In genomic region chr2:234291765-234292204, GRCh38 we compare ENCODE assay signal across 8 cellular contexts.
A peak's percentile ranks its signal among the peaks of the same experiment; 100 is the strongest.
DNase-seq lines count a peak whose midpoint lies in the region; ATAC-seq and TF ChIP-seq lines count a peak whose summit lies in the region.

No MANE protein-coding gene starts in this region.

- H3F3A ChIP-seq in OCI-LY1 (ENCODE audit: insufficient read depth, low read length): no peaks in the 10 kb centered on the region

- H3K4me3 Mint-ChIP-seq in activated T-cell treated with anti-CD3 and anti-CD28 coated beads, Interleukin-2, amount 50 U/mL, for 24 hours: peak overlapping the region; percentile 59
- H3K4me3 Mint-ChIP-seq in progenitor cell of endocrine pancreas (ENCODE audit: low read depth): peak overlapping the region; percentile 17

- no peak overlapping the region for H2AFZ ChIP-seq in OCI-LY1 (ENCODE audit: low read length)

- no peaks in the 10 kb centered on the region for H3K27me3 ChIP-seq in OCI-LY1 (ENCODE audit: insufficient read depth, low read length)

- no peak for DNase-seq in activated T-cell treated with anti-CD3 and anti-CD28 coated beads, Interleukin-2, amount 50 U/mL, for 24 hours
- DNase-seq in activated T-cell treated with anti-CD3 and anti-CD28 coated beads for 4 hours (no peak), dermis blood vessel endothelial cell (peak; percentile 89), progenitor cell of endocrine pancreas (ENCODE audit: low spot score, unreplicated experiment) (no peak), NCI-H1436 treated with DMSO at 0.1 percent for 48 hours (lab: John Stamatoyannopoulos, UW) (no peak), anterior cingulate cortex (lab: John Stamatoyannopoulos, UW) (no peak)

- peak overlapping the region; percentile 97 for H3K27ac Mint-ChIP-seq in activated T-cell treated with anti-CD3 and anti-CD28 coated beads, Interleukin-2, amount 50 U/mL, for 24 hours
- peak overlapping the region; percentile 82 for H3K27ac Mint-ChIP-seq in progenitor cell of endocrine pancreas

- peaks cover 65% of the 10 kb centered on the region for H3K4me1 ChIP-seq in OCI-LY1 (ENCODE audit: insufficient read depth, low read length, severe bottlenecking)

- no peaks in the 10 kb centered on the region for H4K20me1 ChIP-seq in OCI-LY1 (ENCODE audit: insufficient read depth, low read length)

- no peaks in the 10 kb centered on the region for H3K9me3 ChIP-seq in OCI-LY1 (ENCODE audit: low read length)

- H3K27ac ChIP-seq in OCI-LY1 (ENCODE audit: low read depth, low read length, poor library complexity, severe bottlenecking): peak overlapping the region; percentile 96

- no peaks in the 10 kb centered on the region for H3K79me2 ChIP-seq in OCI-LY1 (ENCODE audit: insufficient read depth, low read length)

- peak; percentile 24 for ATAC-seq in HG03175 (IDR thresholded peaks at IDR 0.05; ENCODE audit: unreplicated experiment)

- TF ChIP-seq CTCF in OCI-LY1 (IDR thresholded peaks at IDR 0.05; ENCODE audit: low read length) (no peak), progenitor cell of endocrine pancreas (IDR thresholded peaks at IDR 0.05; ENCODE audit: unreplicated experiment) (no peak)

- no peaks in the 10 kb centered on the region for H3K36me3 Mint-ChIP-seq in activated T-cell treated with anti-CD3 and anti-CD28 coated beads, Interleukin-2, amount 50 U/mL, for 24 hours (ENCODE audit: low read depth)
- no peaks in the 10 kb centered on the region for H3K36me3 Mint-ChIP-seq in progenitor cell of endocrine pancreas (ENCODE audit: insufficient read depth)

- H3K4me2 ChIP-seq in OCI-LY1 (ENCODE audit: low read length): peak overlapping the region; percentile 46

- H3K36me3 ChIP-seq in OCI-LY1 (ENCODE audit: insufficient read depth, low read length): no peaks in the 10 kb centered on the region

- H3K9me2 ChIP-seq in OCI-LY1 (ENCODE audit: low read depth, low read length): no peaks in the 10 kb centered on the region

- H3K4me3 ChIP-seq in OCI-LY1 (ENCODE audit: low read depth, low read length, poor library complexity, severe bottlenecking): no peak overlapping the region

- H3K9me3 Mint-ChIP-seq in activated T-cell treated with anti-CD3 and anti-CD28 coated beads, Interleukin-2, amount 50 U/mL, for 24 hours: no peaks in the 10 kb centered on the region
- no peaks in the 10 kb centered on the region for H3K9me3 Mint-ChIP-seq in progenitor cell of endocrine pancreas (ENCODE audit: low read depth)

- peak overlapping the region; percentile 48; the same call in 1 of the 2 replicates for H3K9ac ChIP-seq in OCI-LY1 (ENCODE audit: low read length)

- H3K4me1 Mint-ChIP-seq in activated T-cell treated with anti-CD3 and anti-CD28 coated beads, Interleukin-2, amount 50 U/mL, for 24 hours (ENCODE audit: low read depth): peaks cover 90% of the 10 kb centered on the region
- peaks cover 20% of the 10 kb centered on the region for H3K4me1 Mint-ChIP-seq in progenitor cell of endocrine pancreas (ENCODE audit: low read depth)

- no peaks in the 10 kb centered on the region for H3K27me3 Mint-ChIP-seq in activated T-cell treated with anti-CD3 and anti-CD28 coated beads, Interleukin-2, amount 50 U/mL, for 24 hours
- no peaks in the 10 kb centered on the region for H3K27me3 Mint-ChIP-seq in progenitor cell of endocrine pancreas
